Comparison of ENCODE assay signal across 8 cellular contexts in genomic region chr3:142148871-142149860, GRCh38. TPM values are rescaled to one million over a fixed set of nuclear protein-coding genes. Genes with fewer than 3 reads are reported as not detected.
DNase-seq lines count a peak whose midpoint lies in the region; ATAC-seq and TF ChIP-seq lines count a peak whose summit lies in the region.

Gene TFDP2 (minus strand): TSS chr3:142149544. CDS start chr3:142101749, 47,795 bp downstream.

- TF ChIP-seq CTCF in activated B cell treated with CpG ODN at 0.5 μM for 24 hours (IDR thresholded peaks at IDR 0.05), result no peak
- TF ChIP-seq CTCF in cardiac fibroblast (IDR thresholded peaks at IDR 0.05; ENCODE audit: low read depth, low read length), result no peak
- TF ChIP-seq CTCF in spleen (IDR thresholded peaks at IDR 0.05 in 8 of 11, conservative IDR thresholded peaks at IDR 0.05 in 3 of 11), result peak in 1 of 11 experiments; percentile 28

- H3K4me3 ChIP-seq in cardiac fibroblast (replicated peaks in 1 of 2; ENCODE audit: low read depth in 2 of 2, low read length in 2 of 2) (peak within 1 kb of the TSS; percentile 64 to 72), spleen (peak within 1 kb of the TSS; percentile 80 to 96 (median 88))

- peak within 1 kb of the TSS; percentile 70 to 91 (median 88) for H3K27ac ChIP-seq in spleen

- no peaks in the 10 kb centered on the region for H3K36me3 ChIP-seq in spleen

- H3K4me3 Mint-ChIP-seq in activated B cell treated with CpG ODN at 0.5 μM for 24 hours, result peak within 1 kb of the TSS; percentile 86
- peak within 1 kb of the TSS; percentile 86 to 97 (median 90) for H3K4me3 Mint-ChIP-seq in immature natural killer cell

- H3K27me3 Mint-ChIP-seq in activated B cell treated with CpG ODN at 0.5 μM for 24 hours (no peaks in the 10 kb centered on the region), immature natural killer cell (ENCODE audit: low read depth in 3 of 3) (peaks cover 0 to 4% (median 0%) of the 10 kb centered on the region in 3 donors)

- CTCF ChIA-PET in activated B cell treated with CpG ODN at 0.5 μM for 24 hours (lab: Charles Lee), result no interaction called here

- intact Hi-C loops in activated B cell treated with CpG ODN at 0.5 μM for 24 hours (cut with micrococcal nuclease), result loop anchor here (1.0 to 10.0 kb wide), 9 partner anchors 76 to 1823 kb away; partner anchors contain the start of genes ATP1B3, ATR, DIPK2A and GK5
- intact Hi-C loops in spleen (cut with DNase I; ENCODE audit: low total_unique reads), result no loop called here

- POLR2A ChIA-PET in activated B cell treated with CpG ODN at 0.5 μM for 24 hours (lab: Charles Lee), result interaction anchor here (1.0 to 1.3 kb wide), 2 partner anchors 429 to 837 kb away, joined by 3 to 4 read pairs; partner anchors contain the start of gene ATR

- peaks cover 4 to 44% (median 24%) of the 10 kb centered on the region in 6 donors for H3K4me1 ChIP-seq in spleen

- WGBS in spleen, 5 donors, result 0 to 1% (median 1%) methylated on average over 32 to 91 of the region's 91 CpGs

- no peak for TF ChIP-seq POLR2A in spleen (IDR thresholded peaks at IDR 0.05)

- H3K27me3 ChIP-seq in spleen (replicated peaks in 1 of 7), result no peaks in the 10 kb centered on the region

- DNase-seq in AG08396 (ENCODE audit: low spot score) (peak; percentile 96), NCI-H2196 treated with DMSO at 0.1 percent for 48 hours (lab: John Stamatoyannopoulos, UW; ENCODE audit: unreplicated experiment) (peak; percentile 82), activated B cell treated with CpG ODN at 0.5 μM for 24 hours (peak; percentile 78), cardiac fibroblast (ENCODE audit: low read depth in 2 of 2) (peak; percentile 81 to 90), immature natural killer cell (peak; percentile 83 to 85 (median 84)), spleen (peak; percentile 97)

- no peaks in the 10 kb centered on the region for H3K9me3 ChIP-seq in spleen

- H3K36me3 Mint-ChIP-seq in activated B cell treated with CpG ODN at 0.5 μM for 24 hours (ENCODE audit: low read depth) (no peaks in the 10 kb centered on the region), immature natural killer cell (peaks cover 0 to 4% (median 0%) of the 10 kb centered on the region in 3 donors)

- ATAC-seq in GM18907 (IDR thresholded peaks at IDR 0.05; ENCODE audit: unreplicated experiment) (peak; percentile 99), HG03139 (IDR thresholded peaks at IDR 0.05; ENCODE audit: unreplicated experiment) (peak; percentile 99), activated B cell treated with CpG ODN at 0.5 μM for 24 hours (ENCODE audit: low read depth) (peak; percentile 99)

- H3K27ac Mint-ChIP-seq in activated B cell treated with CpG ODN at 0.5 μM for 24 hours (peak within 1 kb of the TSS; percentile 72), immature natural killer cell (peak within 1 kb of the TSS; percentile 71 to 93 (median 92))

- H3K4me1 Mint-ChIP-seq in activated B cell treated with CpG ODN at 0.5 μM for 24 hours (peaks cover 14% of the 10 kb centered on the region), immature natural killer cell (peaks cover 58 to 72% of the 10 kb centered on the region in 2 donors)

- H3K9me3 Mint-ChIP-seq in activated B cell treated with CpG ODN at 0.5 μM for 24 hours (no peaks in the 10 kb centered on the region), immature natural killer cell (no peaks in the 10 kb centered on the region)

RNA-seq across cellular contexts. Expression of gene TFDP2, which starts in this region (rescaled TPM):
- total RNA-seq in activated B cell treated with CpG ODN at 0.5 μM for 24 hours (20.0 and 23.1 TPM in 2 replicates), spleen (10 to 100 TPM; 23.8 to 40.5 (median 29.4) TPM)
- polyA plus RNA-seq in immature natural killer cell (100 to 1,000 TPM in 1 of 3 donors, 10 to 100 TPM in 2; 53.5 to 142 (median 96.2) TPM), spleen (1 to 10 TPM; 4.1 to 6.1 (median 5.9) TPM)

Comparison
In these comparisons a context has a peak if more than half of its experiments do, and no peak if none do; other contexts are left out.
1. Peak in every context shown above with its lines: DNase-seq, ATAC-seq, H3K4me3 ChIP-seq and H3K27ac ChIP-seq.
2. RNA of gene TFDP2 (polyA plus RNA-seq): 53.5 to 142 TPM in immature natural killer cell; 4.1 to 6.1 TPM in spleen; every median in the first group is over 4 times any median in the second.